1 cellular context compared by ENCODE assay signal in genomic region chr18:36128907-36129299, GRCh38.
TF ChIP-seq lines count a peak whose summit lies in the region.

No MANE protein-coding gene starts in this region.

TF ChIP-seq in H1, 55 proteins besides CTCF, POLR2A, EP300 and RAD21:
- TF ChIP-seq CHD2 (IDR thresholded peaks at IDR 0.05; ENCODE audit: low read length) (no peak), SIN3A (conservative IDR thresholded peaks at IDR 0.05 in 1 of 2, IDR thresholded peaks at IDR 0.05 in 1 of 2; ENCODE audit: low read depth in 1 of 2, low read length in 2 of 2) (0 out of 4 replicates have a peak, but pooled peaks of 1 of the 2 experiments have one; percentile 36), TBP (IDR thresholded peaks at IDR 0.05; ENCODE audit: low read depth, low read length) (no peak), HDAC2 (IDR thresholded peaks at IDR 0.05; ENCODE audit: borderline replicate concordance in 1 of 2, low read depth in 2 of 2, low read length in 2 of 2) (peak in 1 of 2 experiments; percentile 54; a peak in 2 of 4 replicates), KDM4A (IDR thresholded peaks at IDR 0.05; ENCODE audit: low read depth, low read length, severe bottlenecking) (peak; percentile 94)
